Comparison of ENCODE assay signal across 3 cellular contexts in the genomic region with DNA sequence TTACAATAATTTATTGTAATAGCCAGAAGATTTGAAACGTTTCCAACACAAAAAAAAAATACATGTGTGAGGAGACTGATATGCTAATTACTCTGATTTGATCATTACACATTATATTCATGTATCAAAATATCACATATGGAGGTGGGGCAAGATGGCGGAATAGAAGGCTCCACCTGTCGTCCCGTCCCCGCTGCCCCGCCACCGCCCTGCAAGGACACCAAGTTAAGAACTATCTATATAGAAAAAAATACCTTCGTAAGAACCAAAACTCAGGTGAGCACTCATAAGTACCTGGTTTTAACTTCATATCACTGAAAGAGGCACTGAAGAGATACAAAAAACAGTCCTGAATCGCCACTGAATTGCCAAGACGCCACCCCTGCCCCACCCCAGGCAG.
"Had no signal": no experiment of that assay in that cellular context is flagged by ENCODE, and none has a peak within 500 bp of the region (broad histone marks: within the 10 kb centered on the region; RNA-seq: fewer than 3 reads in every experiment).

No MANE protein-coding gene starts in this region.

- DNase-seq: GDM1, GF-D8 had no signal

- H3K4me3 ChIP-seq: GM12878 had no signal

- ATAC-seq: GM12878 had no signal
